ENCODE assay signal across 1 cellular context in the genomic region with DNA sequence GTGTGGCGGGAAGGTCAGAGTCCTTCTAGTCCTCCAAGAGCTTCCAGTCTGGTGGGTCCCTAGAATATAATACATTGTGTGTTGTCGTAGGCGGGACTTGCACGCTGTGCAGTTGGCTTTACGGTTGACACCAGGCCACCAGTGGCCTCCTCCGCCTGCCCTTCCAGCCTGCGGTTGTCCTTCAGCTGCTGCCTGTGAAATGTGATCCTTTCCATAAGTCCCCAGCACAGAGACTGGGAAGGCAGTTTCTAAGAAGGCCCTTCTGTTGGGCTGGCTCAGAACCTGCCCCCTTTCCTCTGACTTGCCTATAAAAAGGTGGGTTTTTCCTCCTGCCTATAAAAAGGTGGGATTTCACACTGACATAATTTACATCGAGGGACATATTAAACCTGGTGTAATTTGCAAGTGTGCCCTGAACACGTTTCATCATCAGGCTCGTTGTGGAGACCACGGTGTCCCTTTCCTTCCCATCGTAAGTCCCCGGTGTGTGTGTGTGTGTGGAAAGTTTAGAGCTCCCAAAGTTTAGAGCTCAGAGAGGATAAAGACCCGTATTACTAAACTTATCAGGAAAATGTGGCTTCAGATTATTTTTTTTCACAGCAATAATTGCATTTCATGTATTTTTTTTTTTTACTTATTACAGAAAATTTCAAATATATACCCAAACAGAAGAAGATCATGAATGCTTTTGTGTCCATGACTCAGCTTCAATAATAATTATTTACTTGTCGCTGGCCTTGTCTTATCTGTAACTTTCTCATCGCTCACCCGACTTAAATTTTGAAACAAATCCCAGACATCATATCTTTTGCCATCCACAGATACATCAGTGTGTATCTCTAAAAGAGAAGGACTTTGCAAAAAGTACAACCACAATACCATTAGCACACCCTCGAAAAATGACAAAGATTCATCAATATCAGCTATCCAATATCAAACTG.
TF ChIP-seq lines count a peak whose summit lies in the region.

No MANE protein-coding gene starts in this region.

TF ChIP-seq in HepG2, 621 proteins besides CTCF, POLR2A, EP300 and RAD21 (continues in another document):
- TF ChIP-seq JDP2 (CRISPR knock-in tag; IDR thresholded peaks at IDR 0.05; ENCODE audit: borderline replicate concordance) (no peak), SNAPC2 (CRISPR knock-in tag; IDR thresholded peaks at IDR 0.05) (no peak), SMAD1 (CRISPR knock-in tag; IDR thresholded peaks at IDR 0.05; ENCODE audit: borderline replicate concordance, low read depth) (no peak), FOXA1 (IDR thresholded peaks at IDR 0.05) (no peak), FOXA1 (CRISPR knock-in tag; IDR thresholded peaks at IDR 0.05) (peak; percentile 37; the same call in 1 of the 2 replicates), SIX1 (CRISPR knock-in tag; IDR thresholded peaks at IDR 0.05; ENCODE audit: borderline replicate concordance) (peak; percentile 96), ZBTB38 (CRISPR knock-in tag; IDR thresholded peaks at IDR 0.05) (peak; percentile 94), ZNF775 (CRISPR knock-in tag; IDR thresholded peaks at IDR 0.05; ENCODE audit: borderline replicate concordance) (no peak), ZNF570 (CRISPR knock-in tag; IDR thresholded peaks at IDR 0.05; ENCODE audit: borderline replicate concordance) (no peak), TBX2 (CRISPR knock-in tag; IDR thresholded peaks at IDR 0.05; ENCODE audit: borderline replicate concordance) (peak; percentile 44; the same call in 1 of the 2 replicates), ZNF556 (CRISPR knock-in tag; IDR thresholded peaks at IDR 0.05; ENCODE audit: borderline replicate concordance) (no peak), MAFG (CRISPR knock-in tag; IDR thresholded peaks at IDR 0.05) (no peak), ZNF674 (CRISPR knock-in tag; IDR thresholded peaks at IDR 0.05; ENCODE audit: low read depth) (no peak), PHF21A (CRISPR knock-in tag; IDR thresholded peaks at IDR 0.05) (peak; percentile 65), TMF1 (CRISPR knock-in tag; IDR thresholded peaks at IDR 0.05; ENCODE audit: low read depth) (no peak), ZNF607 (CRISPR knock-in tag; IDR thresholded peaks at IDR 0.05; ENCODE audit: borderline replicate concordance) (no peak), ZSCAN31 (CRISPR knock-in tag; IDR thresholded peaks at IDR 0.05; ENCODE audit: low read depth) (peak; percentile 23; the same call in 1 of the 2 replicates), ZFX (CRISPR knock-in tag; IDR thresholded peaks at IDR 0.05; ENCODE audit: low read depth) (peak; percentile 58), SUZ12 (IDR thresholded peaks at IDR 0.05; ENCODE audit: low read depth, low read length) (no peak), SIX4 (CRISPR knock-in tag; IDR thresholded peaks at IDR 0.05) (peak; percentile 94), NPAS2 (CRISPR knock-in tag; IDR thresholded peaks at IDR 0.05; ENCODE audit: borderline replicate concordance) (no peak), ZMYM2 (CRISPR knock-in tag; IDR thresholded peaks at IDR 0.05) (no peak), RXRA (CRISPR knock-in tag; IDR thresholded peaks at IDR 0.05) (peak; percentile 47; the same call in 1 of the 2 replicates), ZNF543 (CRISPR knock-in tag; IDR thresholded peaks at IDR 0.05) (no peak), TP53 (CRISPR knock-in tag; conservative IDR thresholded peaks at IDR 0.05) (no peak), ZNF816 (CRISPR knock-in tag; IDR thresholded peaks at IDR 0.05; ENCODE audit: borderline replicate concordance) (no peak), TBX3 (IDR thresholded peaks at IDR 0.05; ENCODE audit: borderline replicate concordance) (no peak), MAZ (IDR thresholded peaks at IDR 0.05; ENCODE audit: borderline replicate concordance, low read depth, low read length) (no peak), MAZ (CRISPR knock-in tag; IDR thresholded peaks at IDR 0.05; ENCODE audit: low read depth) (peak; percentile 34; the same call in 1 of the 2 replicates), ZNF878 (CRISPR knock-in tag; IDR thresholded peaks at IDR 0.05) (no peak), HDAC6 (IDR thresholded peaks at IDR 0.05; ENCODE audit: low read depth, low read length) (no peak), ZNF766 (CRISPR knock-in tag; IDR thresholded peaks at IDR 0.05; ENCODE audit: borderline replicate concordance) (0 out of 2 replicates have a peak, but pooled peaks have one; percentile 32), ZNF788 (CRISPR knock-in tag; IDR thresholded peaks at IDR 0.05; ENCODE audit: borderline replicate concordance) (0 out of 2 replicates have a peak, but pooled peaks have one; percentile 33), HNF4A (CRISPR knock-in tag; IDR thresholded peaks at IDR 0.05) (peak; percentile 57)
- TF ChIP-seq, protein P1, sequence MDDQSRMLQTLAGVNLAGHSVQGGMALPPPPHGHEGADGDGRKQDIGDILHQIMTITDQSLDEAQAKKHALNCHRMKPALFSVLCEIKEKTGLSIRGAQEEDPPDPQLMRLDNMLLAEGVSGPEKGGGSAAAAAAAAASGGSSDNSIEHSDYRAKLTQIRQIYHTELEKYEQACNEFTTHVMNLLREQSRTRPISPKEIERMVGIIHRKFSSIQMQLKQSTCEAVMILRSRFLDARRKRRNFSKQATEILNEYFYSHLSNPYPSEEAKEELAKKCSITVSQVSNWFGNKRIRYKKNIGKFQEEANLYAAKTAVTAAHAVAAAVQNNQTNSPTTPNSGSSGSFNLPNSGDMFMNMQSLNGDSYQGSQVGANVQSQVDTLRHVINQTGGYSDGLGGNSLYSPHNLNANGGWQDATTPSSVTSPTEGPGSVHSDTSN (CRISPR knock-in tag; IDR thresholded peaks at IDR 0.05; ENCODE audit: borderline replicate concordance) = no peak
- TF ChIP-seq, protein P2, sequence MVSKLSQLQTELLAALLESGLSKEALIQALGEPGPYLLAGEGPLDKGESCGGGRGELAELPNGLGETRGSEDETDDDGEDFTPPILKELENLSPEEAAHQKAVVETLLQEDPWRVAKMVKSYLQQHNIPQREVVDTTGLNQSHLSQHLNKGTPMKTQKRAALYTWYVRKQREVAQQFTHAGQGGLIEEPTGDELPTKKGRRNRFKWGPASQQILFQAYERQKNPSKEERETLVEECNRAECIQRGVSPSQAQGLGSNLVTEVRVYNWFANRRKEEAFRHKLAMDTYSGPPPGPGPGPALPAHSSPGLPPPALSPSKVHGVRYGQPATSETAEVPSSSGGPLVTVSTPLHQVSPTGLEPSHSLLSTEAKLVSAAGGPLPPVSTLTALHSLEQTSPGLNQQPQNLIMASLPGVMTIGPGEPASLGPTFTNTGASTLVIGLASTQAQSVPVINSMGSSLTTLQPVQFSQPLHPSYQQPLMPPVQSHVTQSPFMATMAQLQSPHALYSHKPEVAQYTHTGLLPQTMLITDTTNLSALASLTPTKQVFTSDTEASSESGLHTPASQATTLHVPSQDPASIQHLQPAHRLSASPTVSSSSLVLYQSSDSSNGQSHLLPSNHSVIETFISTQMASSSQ (IDR thresholded peaks at IDR 0.05; ENCODE audit: low read depth) = no peak
- TF ChIP-seq, protein P2 (CRISPR knock-in tag; IDR thresholded peaks at IDR 0.05; ENCODE audit: borderline replicate concordance) = no peak
- TF ChIP-seq, protein P3, sequence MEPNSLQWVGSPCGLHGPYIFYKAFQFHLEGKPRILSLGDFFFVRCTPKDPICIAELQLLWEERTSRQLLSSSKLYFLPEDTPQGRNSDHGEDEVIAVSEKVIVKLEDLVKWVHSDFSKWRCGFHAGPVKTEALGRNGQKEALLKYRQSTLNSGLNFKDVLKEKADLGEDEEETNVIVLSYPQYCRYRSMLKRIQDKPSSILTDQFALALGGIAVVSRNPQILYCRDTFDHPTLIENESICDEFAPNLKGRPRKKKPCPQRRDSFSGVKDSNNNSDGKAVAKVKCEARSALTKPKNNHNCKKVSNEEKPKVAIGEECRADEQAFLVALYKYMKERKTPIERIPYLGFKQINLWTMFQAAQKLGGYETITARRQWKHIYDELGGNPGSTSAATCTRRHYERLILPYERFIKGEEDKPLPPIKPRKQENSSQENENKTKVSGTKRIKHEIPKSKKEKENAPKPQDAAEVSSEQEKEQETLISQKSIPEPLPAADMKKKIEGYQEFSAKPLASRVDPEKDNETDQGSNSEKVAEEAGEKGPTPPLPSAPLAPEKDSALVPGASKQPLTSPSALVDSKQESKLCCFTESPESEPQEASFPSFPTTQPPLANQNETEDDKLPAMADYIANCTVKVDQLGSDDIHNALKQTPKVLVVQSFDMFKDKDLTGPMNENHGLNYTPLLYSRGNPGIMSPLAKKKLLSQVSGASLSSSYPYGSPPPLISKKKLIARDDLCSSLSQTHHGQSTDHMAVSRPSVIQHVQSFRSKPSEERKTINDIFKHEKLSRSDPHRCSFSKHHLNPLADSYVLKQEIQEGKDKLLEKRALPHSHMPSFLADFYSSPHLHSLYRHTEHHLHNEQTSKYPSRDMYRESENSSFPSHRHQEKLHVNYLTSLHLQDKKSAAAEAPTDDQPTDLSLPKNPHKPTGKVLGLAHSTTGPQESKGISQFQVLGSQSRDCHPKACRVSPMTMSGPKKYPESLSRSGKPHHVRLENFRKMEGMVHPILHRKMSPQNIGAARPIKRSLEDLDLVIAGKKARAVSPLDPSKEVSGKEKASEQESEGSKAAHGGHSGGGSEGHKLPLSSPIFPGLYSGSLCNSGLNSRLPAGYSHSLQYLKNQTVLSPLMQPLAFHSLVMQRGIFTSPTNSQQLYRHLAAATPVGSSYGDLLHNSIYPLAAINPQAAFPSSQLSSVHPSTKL (CRISPR knock-in tag; IDR thresholded peaks at IDR 0.05) = peak; percentile 52
- TF ChIP-seq, protein P4, sequence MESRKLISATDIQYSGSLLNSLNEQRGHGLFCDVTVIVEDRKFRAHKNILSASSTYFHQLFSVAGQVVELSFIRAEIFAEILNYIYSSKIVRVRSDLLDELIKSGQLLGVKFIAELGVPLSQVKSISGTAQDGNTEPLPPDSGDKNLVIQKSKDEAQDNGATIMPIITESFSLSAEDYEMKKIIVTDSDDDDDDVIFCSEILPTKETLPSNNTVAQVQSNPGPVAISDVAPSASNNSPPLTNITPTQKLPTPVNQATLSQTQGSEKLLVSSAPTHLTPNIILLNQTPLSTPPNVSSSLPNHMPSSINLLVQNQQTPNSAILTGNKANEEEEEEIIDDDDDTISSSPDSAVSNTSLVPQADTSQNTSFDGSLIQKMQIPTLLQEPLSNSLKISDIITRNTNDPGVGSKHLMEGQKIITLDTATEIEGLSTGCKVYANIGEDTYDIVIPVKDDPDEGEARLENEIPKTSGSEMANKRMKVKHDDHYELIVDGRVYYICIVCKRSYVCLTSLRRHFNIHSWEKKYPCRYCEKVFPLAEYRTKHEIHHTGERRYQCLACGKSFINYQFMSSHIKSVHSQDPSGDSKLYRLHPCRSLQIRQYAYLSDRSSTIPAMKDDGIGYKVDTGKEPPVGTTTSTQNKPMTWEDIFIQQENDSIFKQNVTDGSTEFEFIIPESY (CRISPR knock-in tag; IDR thresholded peaks at IDR 0.05) = peak; percentile 98
- TF ChIP-seq, protein P5, sequence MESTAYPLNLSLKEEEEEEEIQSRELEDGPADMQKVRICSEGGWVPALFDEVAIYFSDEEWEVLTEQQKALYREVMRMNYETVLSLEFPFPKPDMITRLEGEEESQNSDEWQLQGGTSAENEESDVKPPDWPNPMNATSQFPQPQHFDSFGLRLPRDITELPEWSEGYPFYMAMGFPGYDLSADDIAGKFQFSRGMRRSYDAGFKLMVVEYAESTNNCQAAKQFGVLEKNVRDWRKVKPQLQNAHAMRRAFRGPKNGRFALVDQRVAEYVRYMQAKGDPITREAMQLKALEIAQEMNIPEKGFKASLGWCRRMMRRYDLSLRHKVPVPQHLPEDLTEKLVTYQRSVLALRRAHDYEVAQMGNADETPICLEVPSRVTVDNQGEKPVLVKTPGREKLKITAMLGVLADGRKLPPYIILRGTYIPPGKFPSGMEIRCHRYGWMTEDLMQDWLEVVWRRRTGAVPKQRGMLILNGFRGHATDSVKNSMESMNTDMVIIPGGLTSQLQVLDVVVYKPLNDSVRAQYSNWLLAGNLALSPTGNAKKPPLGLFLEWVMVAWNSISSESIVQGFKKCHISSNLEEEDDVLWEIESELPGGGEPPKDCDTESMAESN (CRISPR knock-in tag; conservative IDR thresholded peaks at IDR 0.05) = 0 out of 2 replicates have a peak, but pooled peaks have one; percentile 23
- TF ChIP-seq, protein P6, sequence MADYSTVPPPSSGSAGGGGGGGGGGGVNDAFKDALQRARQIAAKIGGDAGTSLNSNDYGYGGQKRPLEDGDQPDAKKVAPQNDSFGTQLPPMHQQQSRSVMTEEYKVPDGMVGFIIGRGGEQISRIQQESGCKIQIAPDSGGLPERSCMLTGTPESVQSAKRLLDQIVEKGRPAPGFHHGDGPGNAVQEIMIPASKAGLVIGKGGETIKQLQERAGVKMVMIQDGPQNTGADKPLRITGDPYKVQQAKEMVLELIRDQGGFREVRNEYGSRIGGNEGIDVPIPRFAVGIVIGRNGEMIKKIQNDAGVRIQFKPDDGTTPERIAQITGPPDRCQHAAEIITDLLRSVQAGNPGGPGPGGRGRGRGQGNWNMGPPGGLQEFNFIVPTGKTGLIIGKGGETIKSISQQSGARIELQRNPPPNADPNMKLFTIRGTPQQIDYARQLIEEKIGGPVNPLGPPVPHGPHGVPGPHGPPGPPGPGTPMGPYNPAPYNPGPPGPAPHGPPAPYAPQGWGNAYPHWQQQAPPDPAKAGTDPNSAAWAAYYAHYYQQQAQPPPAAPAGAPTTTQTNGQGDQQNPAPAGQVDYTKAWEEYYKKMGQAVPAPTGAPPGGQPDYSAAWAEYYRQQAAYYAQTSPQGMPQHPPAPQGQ (CRISPR knock-in tag; IDR thresholded peaks at IDR 0.05; ENCODE audit: borderline replicate concordance) = no peak
- TF ChIP-seq, protein P7, sequence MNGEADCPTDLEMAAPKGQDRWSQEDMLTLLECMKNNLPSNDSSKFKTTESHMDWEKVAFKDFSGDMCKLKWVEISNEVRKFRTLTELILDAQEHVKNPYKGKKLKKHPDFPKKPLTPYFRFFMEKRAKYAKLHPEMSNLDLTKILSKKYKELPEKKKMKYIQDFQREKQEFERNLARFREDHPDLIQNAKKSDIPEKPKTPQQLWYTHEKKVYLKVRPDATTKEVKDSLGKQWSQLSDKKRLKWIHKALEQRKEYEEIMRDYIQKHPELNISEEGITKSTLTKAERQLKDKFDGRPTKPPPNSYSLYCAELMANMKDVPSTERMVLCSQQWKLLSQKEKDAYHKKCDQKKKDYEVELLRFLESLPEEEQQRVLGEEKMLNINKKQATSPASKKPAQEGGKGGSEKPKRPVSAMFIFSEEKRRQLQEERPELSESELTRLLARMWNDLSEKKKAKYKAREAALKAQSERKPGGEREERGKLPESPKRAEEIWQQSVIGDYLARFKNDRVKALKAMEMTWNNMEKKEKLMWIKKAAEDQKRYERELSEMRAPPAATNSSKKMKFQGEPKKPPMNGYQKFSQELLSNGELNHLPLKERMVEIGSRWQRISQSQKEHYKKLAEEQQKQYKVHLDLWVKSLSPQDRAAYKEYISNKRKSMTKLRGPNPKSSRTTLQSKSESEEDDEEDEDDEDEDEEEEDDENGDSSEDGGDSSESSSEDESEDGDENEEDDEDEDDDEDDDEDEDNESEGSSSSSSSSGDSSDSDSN (CRISPR knock-in tag; IDR thresholded peaks at IDR 0.05) = peak; percentile 43; the same call in 1 of the 2 replicates
